ENCODE assay signal across 17 cellular contexts in the genomic region with DNA sequence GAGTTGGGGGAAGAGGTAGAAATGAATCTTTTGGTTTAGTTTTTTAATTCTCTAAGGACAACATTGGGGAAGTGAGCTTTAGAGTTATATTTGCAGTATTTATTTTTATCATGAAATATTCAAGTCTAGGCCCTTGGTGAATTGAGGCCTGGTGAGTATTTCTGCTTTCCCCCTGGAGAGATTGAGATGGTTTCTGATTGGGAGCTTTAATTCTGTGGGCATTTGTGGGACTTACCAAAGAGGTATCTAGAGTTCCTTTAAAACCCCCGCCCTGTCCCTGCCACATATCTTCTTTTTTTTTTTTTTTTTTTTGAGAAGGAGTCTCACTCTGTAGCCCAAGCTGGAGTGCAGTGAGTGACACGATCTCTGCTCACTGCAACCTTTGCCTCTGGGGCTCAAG. TPM values are rescaled to one million over a fixed set of nuclear protein-coding genes. Genes with fewer than 3 reads are reported as not detected.
A peak's percentile ranks its signal among the peaks of the same experiment; 100 is the strongest.
DNase-seq lines count a peak whose midpoint lies in the region; ATAC-seq and TF ChIP-seq lines count a peak whose summit lies in the region.
"Had no signal": no experiment of that assay in that cellular context is flagged by ENCODE, and none has a peak within 500 bp of the region (broad histone marks: within the 10 kb centered on the region; RNA-seq: fewer than 3 reads in every experiment).

No MANE protein-coding gene starts in this region.

- H3K27me3 ChIP-seq in SU-DHL-6 (ENCODE audit: low read length) (no peaks in the 10 kb centered on the region), body of pancreas (no peaks in the 10 kb centered on the region)
- H3K27me3 ChIP-seq: breast epithelium had no signal

- H3K9ac ChIP-seq in SU-DHL-6 (ENCODE audit: low read length): no peak overlapping the region

- 0 out of 2 replicates have a peak, but pooled peaks cover 2% of the 10 kb centered on the region for H3F3A ChIP-seq in SU-DHL-6 (ENCODE audit: insufficient read depth)

- no peaks in the 10 kb centered on the region for H3K9me3 ChIP-seq in SU-DHL-6 (ENCODE audit: insufficient read depth, low read length)
- no peaks in the 10 kb centered on the region for H3K9me3 ChIP-seq in body of pancreas
- H3K9me3 ChIP-seq: breast epithelium had no signal

- POLR2A ChIA-PET in activated CD4-positive, alpha-beta memory T cell treated with anti-CD3 and anti-CD28 coated beads for 36 hours (lab: Charles Lee): interaction anchor here (0.9 kb wide), 1 partner anchor 30 kb away, joined by 5 read pairs; no protein-coding TSS in a partner anchor
- POLR2A ChIA-PET in activated CD4-positive, alpha-beta memory T cell treated with anti-CD3 and anti-CD28 coated beads, Interleukin-2, amount 10 ng/mL, durations not matched to agents 7 days and 5 days (lab: Charles Lee): interaction anchor here (0.8 to 4.0 kb wide), 3 partner anchors 10 to 66 kb away, joined by 3 to 29 read pairs (median 3); partner anchors contain the start of genes ACO2 and PHF5A

- no peaks in the 10 kb centered on the region for H3K36me3 ChIP-seq in SU-DHL-6 (ENCODE audit: low read length)
- H3K36me3 ChIP-seq in body of pancreas (replicated peaks in 1 of 2; ENCODE audit: insufficient read depth in 1 of 2, low read depth in 2 of 2): no peaks in the 10 kb centered on the region
- H3K36me3 ChIP-seq: breast epithelium had no signal

- intact Hi-C loops in activated CD4-positive, alpha-beta memory T cell treated with anti-CD3 and anti-CD28 coated beads for 36 hours (cut with micrococcal nuclease): no loop called here
- intact Hi-C loops in body of pancreas (cut with DNase I): no loop called here

- peaks cover 37% of the 10 kb centered on the region for H3K4me1 ChIP-seq in body of pancreas

- no peaks in the 10 kb centered on the region for H3K9me2 ChIP-seq in SU-DHL-6 (replicated peaks; ENCODE audit: insufficient read depth, low read length)

- no peaks in the 10 kb centered on the region for H4K20me1 ChIP-seq in SU-DHL-6 (ENCODE audit: low read depth, low read length)

- CTCF ChIA-PET in activated CD4-positive, alpha-beta memory T cell treated with anti-CD3 and anti-CD28 coated beads for 36 hours (lab: Charles Lee): interaction anchor here (1.2 to 1.6 kb wide), 3 partner anchors 10 to 75 kb away, joined by 3 to 6 read pairs (median 4); partner anchors contain the start of genes ACO2 and PHF5A
- CTCF ChIA-PET in activated CD4-positive, alpha-beta memory T cell treated with anti-CD3 and anti-CD28 coated beads, Interleukin-2, amount 10 ng/mL, durations not matched to agents 7 days and 5 days (lab: Charles Lee): interaction anchor here (1.1 to 1.6 kb wide), 3 partner anchors 10 to 74 kb away, joined by 3 to 7 read pairs (median 4); partner anchors contain the start of genes ACO2 and PHF5A

- H3K27ac Mint-ChIP-seq in activated CD4-positive, alpha-beta memory T cell treated with anti-CD3 and anti-CD28 coated beads for 36 hours: peak overlapping the region; percentile 8
- no peak overlapping the region for H3K27ac Mint-ChIP-seq in activated CD4-positive, alpha-beta memory T cell treated with anti-CD3 and anti-CD28 coated beads, Interleukin-2, amount 10 ng/mL, durations not matched to agents 7 days and 5 days
- peak overlapping the region; percentile 93 for H3K27ac Mint-ChIP-seq in glutamatergic neuron (ENCODE audit: unreplicated experiment)
- peak overlapping the region; percentile 53 for H3K27ac Mint-ChIP-seq in stimulated activated naive CD8-positive, alpha-beta T cell treated with anti-CD3 and anti-CD28 coated beads, Interleukin-15, Interleukin-2, amounts not matched to agents 100 ng/mL and 50 ng/mL, for 24 hours
- H3K27ac Mint-ChIP-seq: naive thymus-derived CD4-positive, alpha-beta T cell had no signal

- H2AFZ ChIP-seq in SU-DHL-6 (ENCODE audit: low read depth, low read length, severe bottlenecking): no peak overlapping the region

- no peaks in the 10 kb centered on the region for H3K27me3 Mint-ChIP-seq in activated CD4-positive, alpha-beta memory T cell treated with anti-CD3 and anti-CD28 coated beads for 36 hours
- no peaks in the 10 kb centered on the region for H3K27me3 Mint-ChIP-seq in activated CD4-positive, alpha-beta memory T cell treated with anti-CD3 and anti-CD28 coated beads, Interleukin-2, amount 10 ng/mL, durations not matched to agents 7 days and 5 days
- peaks cover 10% of the 10 kb centered on the region for H3K27me3 Mint-ChIP-seq in glutamatergic neuron (ENCODE audit: unreplicated experiment)
- H3K27me3 Mint-ChIP-seq in stimulated activated naive CD8-positive, alpha-beta T cell treated with anti-CD3 and anti-CD28 coated beads, Interleukin-15, Interleukin-2, amounts not matched to agents 100 ng/mL and 50 ng/mL, for 24 hours: no peaks in the 10 kb centered on the region
- H3K27me3 Mint-ChIP-seq: naive thymus-derived CD4-positive, alpha-beta T cell had no signal

- peak overlapping the region; percentile 23; the same call in 1 of the 2 replicates for H3K27ac ChIP-seq in SU-DHL-6 (ENCODE audit: low read depth, low read length)
- no peak overlapping the region for H3K27ac ChIP-seq in body of pancreas

- no peak overlapping the region for H3K4me3 Mint-ChIP-seq in activated CD4-positive, alpha-beta memory T cell treated with anti-CD3 and anti-CD28 coated beads for 36 hours
- no peak overlapping the region for H3K4me3 Mint-ChIP-seq in activated CD4-positive, alpha-beta memory T cell treated with anti-CD3 and anti-CD28 coated beads, Interleukin-2, amount 10 ng/mL, durations not matched to agents 7 days and 5 days
- peak overlapping the region; percentile 25 for H3K4me3 Mint-ChIP-seq in glutamatergic neuron (ENCODE audit: unreplicated experiment)
- no peak overlapping the region for H3K4me3 Mint-ChIP-seq in stimulated activated naive CD8-positive, alpha-beta T cell treated with anti-CD3 and anti-CD28 coated beads, Interleukin-15, Interleukin-2, amounts not matched to agents 100 ng/mL and 50 ng/mL, for 24 hours
- H3K4me3 Mint-ChIP-seq: naive thymus-derived CD4-positive, alpha-beta T cell had no signal

- ATAC-seq in body of pancreas (no peak), GM19328 (IDR thresholded peaks at IDR 0.05; ENCODE audit: unreplicated experiment) (no peak)

- no peak for TF ChIP-seq POLR2A in body of pancreas (IDR thresholded peaks at IDR 0.05)

- WGBS in body of pancreas, 2 donors: 74 to 76% methylated on average over 2 of the region's 2 CpGs

- H3K9me3 Mint-ChIP-seq in activated CD4-positive, alpha-beta memory T cell treated with anti-CD3 and anti-CD28 coated beads for 36 hours: no peaks in the 10 kb centered on the region
- H3K9me3 Mint-ChIP-seq in activated CD4-positive, alpha-beta memory T cell treated with anti-CD3 and anti-CD28 coated beads, Interleukin-2, amount 10 ng/mL, durations not matched to agents 7 days and 5 days: no peaks in the 10 kb centered on the region
- H3K9me3 Mint-ChIP-seq in glutamatergic neuron (ENCODE audit: unreplicated experiment): peaks cover 4% of the 10 kb centered on the region
- H3K9me3 Mint-ChIP-seq in stimulated activated naive CD8-positive, alpha-beta T cell treated with anti-CD3 and anti-CD28 coated beads, Interleukin-15, Interleukin-2, amounts not matched to agents 100 ng/mL and 50 ng/mL, for 24 hours: no peaks in the 10 kb centered on the region
- H3K9me3 Mint-ChIP-seq: naive thymus-derived CD4-positive, alpha-beta T cell had no signal

- H3K4me1 Mint-ChIP-seq in activated CD4-positive, alpha-beta memory T cell treated with anti-CD3 and anti-CD28 coated beads for 36 hours (ENCODE audit: low read depth): peaks cover 37% of the 10 kb centered on the region
- H3K4me1 Mint-ChIP-seq in activated CD4-positive, alpha-beta memory T cell treated with anti-CD3 and anti-CD28 coated beads, Interleukin-2, amount 10 ng/mL, durations not matched to agents 7 days and 5 days: peaks cover 10% of the 10 kb centered on the region
- peaks cover 42% of the 10 kb centered on the region for H3K4me1 Mint-ChIP-seq in glutamatergic neuron (ENCODE audit: low read depth, unreplicated experiment)
- peaks cover 61% of the 10 kb centered on the region for H3K4me1 Mint-ChIP-seq in stimulated activated naive CD8-positive, alpha-beta T cell treated with anti-CD3 and anti-CD28 coated beads, Interleukin-15, Interleukin-2, amounts not matched to agents 100 ng/mL and 50 ng/mL, for 24 hours (ENCODE audit: low read depth)

- DNase-seq in activated CD4-positive, alpha-beta memory T cell treated with anti-CD3 and anti-CD28 coated beads for 36 hours: no peak
- no peak for DNase-seq in activated CD4-positive, alpha-beta memory T cell treated with anti-CD3 and anti-CD28 coated beads, Interleukin-2, amount 10 ng/mL, durations not matched to agents 7 days and 5 days
- DNase-seq in glutamatergic neuron: no peak
- DNase-seq in body of pancreas: no peak
- no peak for DNase-seq in stimulated activated CD4-positive, alpha-beta T cell treated with anti-CD3 and anti-CD28 coated beads, Interleukin-2, amount 100 ng/mL, for 48 hours
- DNase-seq: activated CD4-positive, alpha-beta T cell treated with anti-CD3 and anti-CD28 coated beads, Interleukin-2, amount 50 U/mL, for 4 hours; activated gamma-delta T cell; GF-D8; naive thymus-derived CD4-positive, alpha-beta T cell; NCI-H1436 treated with DMSO at 0.1 percent for 48 hours; NCI-H510A treated with DMSO at 0.1 percent for 48 hours; retina; T1000 had no signal

- TF ChIP-seq CTCF in SU-DHL-6 (IDR thresholded peaks at IDR 0.05; ENCODE audit: insufficient read depth, low read length, poor library complexity, severe bottlenecking) (no peak), glutamatergic neuron (IDR thresholded peaks at IDR 0.05; ENCODE audit: partially characterized antibody, unreplicated experiment) (no peak), body of pancreas (IDR thresholded peaks at IDR 0.05) (no peak)

- H3K4me3 ChIP-seq in SU-DHL-6 (ENCODE audit: insufficient read depth, low read length, poor library complexity, severe bottlenecking): no peak overlapping the region
- H3K4me3 ChIP-seq in body of pancreas: no peak overlapping the region
- H3K4me3 ChIP-seq: breast epithelium had no signal

- peaks cover 1% of the 10 kb centered on the region for H3K36me3 Mint-ChIP-seq in activated CD4-positive, alpha-beta memory T cell treated with anti-CD3 and anti-CD28 coated beads for 36 hours
- H3K36me3 Mint-ChIP-seq in activated CD4-positive, alpha-beta memory T cell treated with anti-CD3 and anti-CD28 coated beads, Interleukin-2, amount 10 ng/mL, durations not matched to agents 7 days and 5 days (ENCODE audit: low read depth): no peaks in the 10 kb centered on the region
- H3K36me3 Mint-ChIP-seq in glutamatergic neuron (ENCODE audit: unreplicated experiment): no peaks in the 10 kb centered on the region
- peaks cover 7% of the 10 kb centered on the region for H3K36me3 Mint-ChIP-seq in stimulated activated naive CD8-positive, alpha-beta T cell treated with anti-CD3 and anti-CD28 coated beads, Interleukin-15, Interleukin-2, amounts not matched to agents 100 ng/mL and 50 ng/mL, for 24 hours (ENCODE audit: low read depth)

- H3K4me2 ChIP-seq in SU-DHL-6 (ENCODE audit: low read depth, low read length, poor library complexity, severe bottlenecking): no peak overlapping the region

- peaks cover 81% of the 10 kb centered on the region for H3K79me2 ChIP-seq in SU-DHL-6 (ENCODE audit: insufficient read depth, low read length)

RNA-seq across cellular contexts. Expression of gene ACO2, which starts 9.6 kb away (rescaled TPM):
- total RNA-seq in activated CD4-positive, alpha-beta memory T cell treated with anti-CD3 and anti-CD28 coated beads for 36 hours: 100 to 1,000 TPM; 103 to 105 TPM
- total RNA-seq in activated CD4-positive, alpha-beta memory T cell treated with anti-CD3 and anti-CD28 coated beads, Interleukin-2, amount 10 ng/mL, durations not matched to agents 7 days and 5 days: 10 to 100 TPM; 69.9 to 72.2 TPM
- 114 TPM for total RNA-seq in glutamatergic neuron (ENCODE audit: unreplicated experiment)
- total RNA-seq in body of pancreas: 10 to 100 TPM; 32.7 to 75.5 TPM

RNA-seq across cellular contexts. Expression of gene PHF5A, which starts 10.0 kb away (rescaled TPM):
- total RNA-seq in activated CD4-positive, alpha-beta memory T cell treated with anti-CD3 and anti-CD28 coated beads for 36 hours: 10 to 100 TPM; 55.4 to 60.0 TPM
- 10 to 100 TPM; 43.9 to 55.3 TPM for total RNA-seq in activated CD4-positive, alpha-beta memory T cell treated with anti-CD3 and anti-CD28 coated beads, Interleukin-2, amount 10 ng/mL, durations not matched to agents 7 days and 5 days
- total RNA-seq in glutamatergic neuron (ENCODE audit: unreplicated experiment): 36.1 TPM
- total RNA-seq in body of pancreas: 10 to 100 TPM; 15.5 to 19.2 TPM

RNA-seq across cellular contexts. Expression of gene TOB2, which starts 31.9 kb away (rescaled TPM):
- total RNA-seq in activated CD4-positive, alpha-beta memory T cell treated with anti-CD3 and anti-CD28 coated beads for 36 hours: 10 to 100 TPM; 34.2 TPM
- total RNA-seq in activated CD4-positive, alpha-beta memory T cell treated with anti-CD3 and anti-CD28 coated beads, Interleukin-2, amount 10 ng/mL, durations not matched to agents 7 days and 5 days: 10 to 100 TPM; 38.7 to 41.2 TPM
- 43.3 TPM for total RNA-seq in glutamatergic neuron (ENCODE audit: unreplicated experiment)
- 10 to 100 TPM; 23.1 to 27.2 TPM for total RNA-seq in body of pancreas
